Comparison of ENCODE assay signal across 1 cellular context in genomic region chr6:53544500-53545308, GRCh38.
A peak's percentile ranks its signal among the peaks of the same experiment; 100 is the strongest.
TF ChIP-seq lines count a peak whose summit lies in the region.

Gene GCLC, minus strand, starts transcription at chr6:53545101. Its CDS starts 456 bp downstream, at chr6:53544645.

TF ChIP-seq in HCT116, 20 proteins besides CTCF, POLR2A, EP300 and RAD21 (continued from another document):
- TF ChIP-seq, protein P1, sequence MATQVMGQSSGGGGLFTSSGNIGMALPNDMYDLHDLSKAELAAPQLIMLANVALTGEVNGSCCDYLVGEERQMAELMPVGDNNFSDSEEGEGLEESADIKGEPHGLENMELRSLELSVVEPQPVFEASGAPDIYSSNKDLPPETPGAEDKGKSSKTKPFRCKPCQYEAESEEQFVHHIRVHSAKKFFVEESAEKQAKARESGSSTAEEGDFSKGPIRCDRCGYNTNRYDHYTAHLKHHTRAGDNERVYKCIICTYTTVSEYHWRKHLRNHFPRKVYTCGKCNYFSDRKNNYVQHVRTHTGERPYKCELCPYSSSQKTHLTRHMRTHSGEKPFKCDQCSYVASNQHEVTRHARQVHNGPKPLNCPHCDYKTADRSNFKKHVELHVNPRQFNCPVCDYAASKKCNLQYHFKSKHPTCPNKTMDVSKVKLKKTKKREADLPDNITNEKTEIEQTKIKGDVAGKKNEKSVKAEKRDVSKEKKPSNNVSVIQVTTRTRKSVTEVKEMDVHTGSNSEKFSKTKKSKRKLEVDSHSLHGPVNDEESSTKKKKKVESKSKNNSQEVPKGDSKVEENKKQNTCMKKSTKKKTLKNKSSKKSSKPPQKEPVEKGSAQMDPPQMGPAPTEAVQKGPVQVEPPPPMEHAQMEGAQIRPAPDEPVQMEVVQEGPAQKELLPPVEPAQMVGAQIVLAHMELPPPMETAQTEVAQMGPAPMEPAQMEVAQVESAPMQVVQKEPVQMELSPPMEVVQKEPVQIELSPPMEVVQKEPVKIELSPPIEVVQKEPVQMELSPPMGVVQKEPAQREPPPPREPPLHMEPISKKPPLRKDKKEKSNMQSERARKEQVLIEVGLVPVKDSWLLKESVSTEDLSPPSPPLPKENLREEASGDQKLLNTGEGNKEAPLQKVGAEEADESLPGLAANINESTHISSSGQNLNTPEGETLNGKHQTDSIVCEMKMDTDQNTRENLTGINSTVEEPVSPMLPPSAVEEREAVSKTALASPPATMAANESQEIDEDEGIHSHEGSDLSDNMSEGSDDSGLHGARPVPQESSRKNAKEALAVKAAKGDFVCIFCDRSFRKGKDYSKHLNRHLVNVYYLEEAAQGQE (IDR thresholded peaks at IDR 0.05; ENCODE audit: low read depth), result no peak
- TF ChIP-seq EZH2 (IDR thresholded peaks at IDR 0.05) (no peak), ZNF274 (IDR thresholded peaks at IDR 0.05; ENCODE audit: low read depth, low read length) (no peak), FOSL1 (IDR thresholded peaks at IDR 0.05; ENCODE audit: low read depth) (no peak)
- TF ChIP-seq, protein P2, sequence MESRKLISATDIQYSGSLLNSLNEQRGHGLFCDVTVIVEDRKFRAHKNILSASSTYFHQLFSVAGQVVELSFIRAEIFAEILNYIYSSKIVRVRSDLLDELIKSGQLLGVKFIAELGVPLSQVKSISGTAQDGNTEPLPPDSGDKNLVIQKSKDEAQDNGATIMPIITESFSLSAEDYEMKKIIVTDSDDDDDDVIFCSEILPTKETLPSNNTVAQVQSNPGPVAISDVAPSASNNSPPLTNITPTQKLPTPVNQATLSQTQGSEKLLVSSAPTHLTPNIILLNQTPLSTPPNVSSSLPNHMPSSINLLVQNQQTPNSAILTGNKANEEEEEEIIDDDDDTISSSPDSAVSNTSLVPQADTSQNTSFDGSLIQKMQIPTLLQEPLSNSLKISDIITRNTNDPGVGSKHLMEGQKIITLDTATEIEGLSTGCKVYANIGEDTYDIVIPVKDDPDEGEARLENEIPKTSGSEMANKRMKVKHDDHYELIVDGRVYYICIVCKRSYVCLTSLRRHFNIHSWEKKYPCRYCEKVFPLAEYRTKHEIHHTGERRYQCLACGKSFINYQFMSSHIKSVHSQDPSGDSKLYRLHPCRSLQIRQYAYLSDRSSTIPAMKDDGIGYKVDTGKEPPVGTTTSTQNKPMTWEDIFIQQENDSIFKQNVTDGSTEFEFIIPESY (IDR thresholded peaks at IDR 0.05; ENCODE audit: extremely low read depth, insufficient replicate concordance, low read length), result peak; percentile 83
